ENCODE assay signal across 29 cellular contexts in genomic region chr12:46835785-46836184, GRCh38.
"Had no signal": no experiment of that assay in that cellular context is flagged by ENCODE, and none has a peak within 500 bp of the region (broad histone marks: within the 10 kb centered on the region; RNA-seq: fewer than 3 reads in every experiment).

No MANE protein-coding gene starts in this region.

- ATAC-seq: activated CD4-positive, alpha-beta T cell treated with anti-CD3 and anti-CD28 coated beads for 36 hours; activated CD4-positive, CD25-positive, alpha-beta regulatory T cell treated with anti-CD3 and anti-CD28 coated beads, Interleukin-2, amount 50 U/mL, for 24 hours; activated CD8-positive, alpha-beta memory T cell treated with anti-CD3 and anti-CD28 coated beads, Interleukin-2, amount 10 ng/mL, durations not matched to agents 7 days and 5 days; activated CD8-positive, alpha-beta T cell treated with anti-CD3 and anti-CD28 coated beads, Interleukin-2, amount 10 ng/mL, durations not matched to agents 7 days and 5 days; activated naive CD8-positive, alpha-beta T cell treated with anti-CD3 and anti-CD28 coated beads, Interleukin-2, amount 50 U/mL, for 24 hours; WTC11 had no signal

- DNase-seq: activated CD4-positive, alpha-beta memory T cell treated with anti-CD3 and anti-CD28 coated beads, Interleukin-2, amount 10 ng/mL, durations not matched to agents 7 days and 5 days; activated CD4-positive, alpha-beta T cell treated with anti-CD3 and anti-CD28 coated beads for 1 hour; activated CD4-positive, alpha-beta T cell treated with anti-CD3 and anti-CD28 coated beads for 36 hours; activated CD4-positive, alpha-beta T cell treated with anti-CD3 and anti-CD28 coated beads for 48 hours; activated CD4-positive, alpha-beta T cell treated with anti-CD3 and anti-CD28 coated beads, Interleukin-2, amount 10 ng/mL, durations not matched to agents 7 days and 5 days; activated CD4-positive, alpha-beta T cell treated with anti-CD3 and anti-CD28 coated beads, Interleukin-2, amount 50 U/mL, for 48 hours; activated CD4-positive, CD25-positive, alpha-beta regulatory T cell; activated CD8-positive, alpha-beta memory T cell treated with anti-CD3 and anti-CD28 coated beads for 24 hours; activated CD8-positive, alpha-beta memory T cell treated with anti-CD3 and anti-CD28 coated beads, Interleukin-2, amount 10 ng/mL, durations not matched to agents 7 days and 5 days; activated CD8-positive, alpha-beta memory T cell treated with anti-CD3 and anti-CD28 coated beads, Interleukin-2, amount 50 U/mL, for 48 hours; activated CD8-positive, alpha-beta T cell treated with anti-CD3 and anti-CD28 coated beads, Interleukin-2, amount 10 ng/mL, durations not matched to agents 7 days and 5 days; activated effector memory CD4-positive, alpha-beta T cell treated with Interleukin-2 at 50 U/mL for 16 hours; activated gamma-delta T cell; activated naive CD4-positive, alpha-beta T cell treated with anti-CD3 and anti-CD28 coated beads, Interleukin-2, amount 10 ng/mL, durations not matched to agents 7 days and 5 days; activated naive CD4-positive, alpha-beta T cell treated with Interleukin-2 at 50 U/mL for 16 hours; activated naive CD8-positive, alpha-beta T cell treated with anti-CD3 and anti-CD28 coated beads, Interleukin-2, amount 10 ng/mL, durations not matched to agents 7 days and 5 days; activated naive CD8-positive, alpha-beta T cell treated with anti-CD3 and anti-CD28 coated beads, Interleukin-2, amount 50 U/mL, for 24 hours; activated T-cell treated with anti-CD3 and anti-CD28 coated beads, Interleukin-2, amount 50 U/mL, for 24 hours; activated T-cell treated with anti-CD3 and anti-CD28 coated beads, Interleukin-2, amount 50 U/mL, for 48 hours; amygdala; anterior cingulate cortex; caudate nucleus; cerebellar nuclear complex; T-helper 1 cell; T-helper 2 cell; T-helper 9 cell; WERI-Rb-1 had no signal
